ENCODE assay signal across 15 cellular contexts in the genomic region with DNA sequence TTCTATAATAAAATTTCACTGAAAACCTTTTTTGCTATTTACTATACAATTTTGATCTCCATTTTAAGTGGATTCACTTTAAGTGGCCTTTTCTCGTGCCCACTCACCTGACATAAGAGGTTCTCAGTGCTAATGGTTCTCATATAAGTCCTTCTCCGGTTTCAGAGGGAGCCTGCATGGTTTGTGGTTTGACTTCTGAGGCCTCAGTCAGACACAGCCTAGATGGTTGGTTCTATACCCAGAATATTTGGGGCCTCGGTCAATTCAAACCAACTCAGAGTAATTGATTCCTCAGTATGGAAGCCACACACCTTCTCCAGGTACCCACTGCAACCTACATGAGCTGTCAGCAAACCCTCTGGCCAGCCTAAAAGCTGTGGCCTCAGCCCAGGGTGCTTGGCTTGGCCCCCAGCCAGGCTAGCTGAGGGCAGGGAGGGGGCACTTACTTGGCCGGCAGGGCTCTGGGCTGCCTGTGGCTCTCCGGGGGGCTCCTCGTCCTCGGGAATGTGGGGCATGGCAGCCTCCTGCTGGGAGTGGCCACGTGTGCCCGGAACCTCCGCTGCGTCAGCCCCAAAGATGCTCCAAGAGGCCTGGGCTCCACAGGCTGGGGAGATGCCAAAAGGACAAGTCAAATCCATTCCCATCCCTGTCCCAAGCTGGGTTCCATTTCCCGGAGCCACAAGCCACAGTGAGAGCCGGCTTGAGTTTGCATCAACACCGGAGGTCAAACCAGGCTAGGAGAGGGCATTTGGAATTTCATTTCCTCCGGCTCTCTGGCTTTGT. TPM values are rescaled to one million over a fixed set of nuclear protein-coding genes. Genes with fewer than 3 reads are reported as not detected.
A peak's percentile ranks its signal among the peaks of the same experiment; 100 is the strongest.
DNase-seq lines count a peak whose midpoint lies in the region; ATAC-seq and TF ChIP-seq lines count a peak whose summit lies in the region.
"Had no signal": no experiment of that assay in that cellular context is flagged by ENCODE, and none has a peak within 500 bp of the region (broad histone marks: within the 10 kb centered on the region; RNA-seq: fewer than 3 reads in every experiment).

No MANE protein-coding gene starts in this region.

- intact Hi-C loops in left lung (cut with DNase I) (loop anchor here in 1 of 2 donors (5.0 to 10.0 kb wide), 3 partner anchors 67 to 244 kb away; no protein-coding TSS in a partner anchor), upper lobe of right lung (cut with DNase I) (no loop called here)

- H3K4me3 Mint-ChIP-seq in T-cell, result no peak overlapping the region
- H3K4me3 Mint-ChIP-seq in activated T-cell treated with anti-CD3 and anti-CD28 coated beads, Interleukin-2, amount 50 U/mL, for 24 hours, result no peak overlapping the region
- H3K4me3 Mint-ChIP-seq: CD8-positive, alpha-beta T cell; natural killer cell; stimulated activated naive CD8-positive, alpha-beta T cell treated with anti-CD3 and anti-CD28 coated beads, Interleukin-15, Interleukin-2, amounts not matched to agents 100 ng/mL and 50 ng/mL, for 24 hours had no signal

- H3K36me3 ChIP-seq in left lung (no peaks in the 10 kb centered on the region), upper lobe of right lung (no peaks in the 10 kb centered on the region)

- DNase-seq in NCI-H1417 (lab: John Stamatoyannopoulos, UW) (peak; percentile 2 to 93 (median 38)), NCI-H1417 treated with DMSO at 0.1 percent for 48 hours (lab: John Stamatoyannopoulos, UW) (no peak), RPMI7951 (ENCODE audit: low read depth) (peak; percentile 72), left lung (no peak), upper lobe of right lung (peak; percentile 69), T-cell (no peak)
- no peak for DNase-seq in activated T-cell treated with anti-CD3 and anti-CD28 coated beads, Interleukin-2, amount 50 U/mL, for 24 hours
- DNase-seq: 8988T; CD8-positive, alpha-beta T cell; GOT3; natural killer cell; NCI-H82 had no signal

- H3K27me3 ChIP-seq in left lung, result no peaks in the 10 kb centered on the region
- H3K27me3 ChIP-seq in upper lobe of right lung, result no peaks in the 10 kb centered on the region

- H3K27ac ChIP-seq in left lung (peak overlapping the region; percentile 45 to 46), upper lobe of right lung (peak overlapping the region; percentile 73)

- no peaks in the 10 kb centered on the region for H3K9me3 Mint-ChIP-seq in T-cell
- H3K9me3 Mint-ChIP-seq in activated T-cell treated with anti-CD3 and anti-CD28 coated beads, Interleukin-2, amount 50 U/mL, for 24 hours, result no peaks in the 10 kb centered on the region
- H3K9me3 Mint-ChIP-seq: CD8-positive, alpha-beta T cell; natural killer cell; stimulated activated naive CD8-positive, alpha-beta T cell treated with anti-CD3 and anti-CD28 coated beads, Interleukin-15, Interleukin-2, amounts not matched to agents 100 ng/mL and 50 ng/mL, for 24 hours had no signal

- CTCF ChIA-PET in T-cell (lab: Charles Lee), result interaction anchor here in 1 of 2 donors (1.3 kb wide), 1 partner anchor 246 kb away, joined by 3 read pairs; no protein-coding TSS in a partner anchor

- H3K9me3 ChIP-seq in left lung (no peaks in the 10 kb centered on the region), upper lobe of right lung (no peaks in the 10 kb centered on the region)

- H3K4me1 ChIP-seq in left lung (peaks cover 29 to 60% of the 10 kb centered on the region in 2 donors), upper lobe of right lung (peaks cover 50% of the 10 kb centered on the region)

- no peak overlapping the region for H3K27ac Mint-ChIP-seq in T-cell
- no peak overlapping the region for H3K27ac Mint-ChIP-seq in activated T-cell treated with anti-CD3 and anti-CD28 coated beads, Interleukin-2, amount 50 U/mL, for 24 hours
- H3K27ac Mint-ChIP-seq: CD8-positive, alpha-beta T cell; natural killer cell; stimulated activated naive CD8-positive, alpha-beta T cell treated with anti-CD3 and anti-CD28 coated beads, Interleukin-15, Interleukin-2, amounts not matched to agents 100 ng/mL and 50 ng/mL, for 24 hours had no signal

- no peaks in the 10 kb centered on the region for H3K36me3 Mint-ChIP-seq in T-cell
- H3K36me3 Mint-ChIP-seq in activated T-cell treated with anti-CD3 and anti-CD28 coated beads, Interleukin-2, amount 50 U/mL, for 24 hours (ENCODE audit: low read depth), result no peaks in the 10 kb centered on the region
- H3K36me3 Mint-ChIP-seq: CD8-positive, alpha-beta T cell; natural killer cell had no signal

- H3K27me3 Mint-ChIP-seq in T-cell, result no peaks in the 10 kb centered on the region
- H3K27me3 Mint-ChIP-seq in activated T-cell treated with anti-CD3 and anti-CD28 coated beads, Interleukin-2, amount 50 U/mL, for 24 hours, result no peaks in the 10 kb centered on the region
- H3K27me3 Mint-ChIP-seq: stimulated activated naive CD8-positive, alpha-beta T cell treated with anti-CD3 and anti-CD28 coated beads, Interleukin-15, Interleukin-2, amounts not matched to agents 100 ng/mL and 50 ng/mL, for 24 hours had no signal

- no peaks in the 10 kb centered on the region for H3K4me1 Mint-ChIP-seq in T-cell
- H3K4me1 Mint-ChIP-seq in activated T-cell treated with anti-CD3 and anti-CD28 coated beads, Interleukin-2, amount 50 U/mL, for 24 hours (ENCODE audit: low read depth), result no peaks in the 10 kb centered on the region

- POLR2A ChIA-PET in T-cell (lab: Charles Lee), result no interaction called here

- peak; percentile 31 for ATAC-seq in left lung
- ATAC-seq in upper lobe of right lung, result no peak
- no peak for ATAC-seq in T-cell (replicated peaks in 1 of 4)
- ATAC-seq in GM21423 (IDR thresholded peaks at IDR 0.05; ENCODE audit: unreplicated experiment), result no peak
- ATAC-seq: CD8-positive, alpha-beta T cell; natural killer cell had no signal

- no peak overlapping the region for H3K4me3 ChIP-seq in left lung
- H3K4me3 ChIP-seq in upper lobe of right lung, result no peak overlapping the region

- TF ChIP-seq CTCF in left lung (IDR thresholded peaks at IDR 0.05) (no peak), upper lobe of right lung (IDR thresholded peaks at IDR 0.05) (no peak)

RNA-seq across cellular contexts. Expression of gene IRAG1, which starts 41.8 kb away (rescaled TPM):
- total RNA-seq in RPMI7951 (2014; rRNA removed; shearing (Covaris generic)), result 15.4 and 23.8 TPM in 2 replicates
- 10 to 100 TPM; 17.0 to 17.5 TPM for total RNA-seq in left lung
- total RNA-seq in upper lobe of right lung, result 18.0 TPM
- under 1 TPM in 2 of 5 donors, not detected in 3; 0.06 to 0.20 TPM for total RNA-seq in T-cell
- total RNA-seq: activated CD8-positive, alpha-beta memory T cell treated with anti-CD3 and anti-CD28 coated beads for 36 hours; CD8-positive, alpha-beta T cell had no signal

Comparison
In these comparisons a context has a peak if more than half of its experiments do, and no peak if none do; other contexts are left out.
1. DNase-seq: peak in NCI-H1417 (3 of 3), RPMI7951 (single experiment) and upper lobe of right lung (single experiment); none in NCI-H1417 treated with DMSO at 0.1 percent for 48 hours (single experiment), left lung (0 of 2), T-cell (0 of 34) and activated T-cell treated with anti-CD3 and anti-CD28 coated beads, Interleukin-2, amount 50 U/mL, for 24 hours (single experiment).
2. RNA of gene IRAG1, which starts 41.8 kb away (total RNA-seq): 15.4 to 23.8 TPM in RPMI7951, 18.0 TPM in upper lobe of right lung (single experiment) and 17.0 to 17.5 TPM in left lung; 0.06 to 0.20 TPM in T-cell; every median in the first group is over 10 times any median in the second.